ENCODE assay signal across 9 cellular contexts in genomic region chr18:9950289-9951016, GRCh38. TPM values are rescaled to one million over a fixed set of nuclear protein-coding genes. Genes with fewer than 3 reads are reported as not detected.
DNase-seq lines count a peak whose midpoint lies in the region; ATAC-seq, FAIRE-seq and TF ChIP-seq lines count a peak whose summit lies in the region.
"Had no signal": no experiment of that assay in that cellular context is flagged by ENCODE, and none has a peak within 500 bp of the region (broad histone marks: within the 10 kb centered on the region; RNA-seq: fewer than 3 reads in every experiment).

No MANE protein-coding gene starts in this region.

- intact Hi-C loops in PC-9 (cut with micrococcal nuclease; ENCODE audit: unreplicated experiment) = loop anchor here (1.0 to 5.0 kb wide), 5 partner anchors 98 to 373 kb away; partner anchors contain the start of gene RAB31
- intact Hi-C loops in activated naive CD4-positive, alpha-beta T cell treated with anti-CD3 and anti-CD28 coated beads for 36 hours (cut with micrococcal nuclease) = loop anchor here (2.0 to 10.0 kb wide), 2 partner anchors 36 to 176 kb away; partner anchors contain the start of gene VAPA

- H3K4me1 Mint-ChIP-seq in osteocyte (ENCODE audit: unreplicated experiment) = no peaks in the 10 kb centered on the region
- no peaks in the 10 kb centered on the region for H3K4me1 Mint-ChIP-seq in activated naive CD4-positive, alpha-beta T cell treated with anti-CD3 and anti-CD28 coated beads for 36 hours (ENCODE audit: low read depth)

- no TSS peak for BruUV-seq in PC-9 (replicated peaks; lab: Mats Ljungman, UMichigan)

- peak; percentile 36 for FAIRE-seq in GM12892 (lab: Jason Lieb, UNC)

- TF ChIP-seq POLR2A in GM12892 (IDR thresholded peaks at IDR 0.05; ENCODE audit: low read depth, low read length) = no peak

- CTCF ChIA-PET in PC-9 (lab: Charles Lee) = interaction anchor here (0.6 kb wide), 1 partner anchor 89 kb away, joined by 4 read pairs; no protein-coding TSS in a partner anchor
- CTCF ChIA-PET in activated naive CD4-positive, alpha-beta T cell treated with anti-CD3 and anti-CD28 coated beads for 36 hours (lab: Charles Lee) = interaction anchor here (0.7 to 1.1 kb wide), 2 partner anchors 37 to 338 kb away, joined by 3 read pairs; partner anchors contain the start of gene VAPA

- H3K4me2 ChIP-seq in PC-9 = no peak overlapping the region

- H3K9me2 ChIP-seq in PC-9 (ENCODE audit: insufficient read depth) = no peaks in the 10 kb centered on the region

- POLR2A ChIA-PET in PC-9 (lab: Charles Lee; ENCODE audit: unreplicated experiment) = no interaction called here

- H3K79me2 ChIP-seq in PC-9 (ENCODE audit: low read depth) = peaks cover 86% of the 10 kb centered on the region

- H3K27ac ChIP-seq in PC-9 = 0 out of 2 replicates have a peak overlapping the region, but pooled peaks have one; percentile 20

- H3K4me3 Mint-ChIP-seq in osteocyte (ENCODE audit: unreplicated experiment) = no peak overlapping the region
- H3K4me3 Mint-ChIP-seq in activated naive CD4-positive, alpha-beta T cell treated with anti-CD3 and anti-CD28 coated beads for 36 hours = no peak overlapping the region
- H3K4me3 Mint-ChIP-seq: natural killer cell treated with Interleukin-12 subunit alpha and Interleukin-12 subunit beta and Interleukin-15 and Interleukin-18, amount 100 ng/mL, for 72 hours had no signal

- no peak for DNase-seq in GM12892 (ENCODE audit: insufficient read length)
- no peak for DNase-seq in PC-9
- peak; percentile 37 for DNase-seq in epithelial cell of proximal tubule (ENCODE audit: low read depth)
- no peak for DNase-seq in osteocyte (ENCODE audit: extremely low spot score, unreplicated experiment)
- DNase-seq in activated naive CD4-positive, alpha-beta T cell treated with anti-CD3 and anti-CD28 coated beads for 36 hours = no peak
- DNase-seq in nucleus accumbens (lab: John Stamatoyannopoulos, UW) = no peak
- DNase-seq: NCI-H187 had no signal

- TF ChIP-seq CTCF in PC-9 (conservative IDR thresholded peaks at IDR 0.05) (no peak), epithelial cell of proximal tubule (conservative IDR thresholded peaks at IDR 0.05; ENCODE audit: low read depth, low read length) (no peak), osteocyte (IDR thresholded peaks at IDR 0.05) (no peak)

- H3K9me3 ChIP-seq in PC-9 (ENCODE audit: insufficient read depth, low read depth) = no peaks in the 10 kb centered on the region

- H3K27ac Mint-ChIP-seq in osteocyte (ENCODE audit: unreplicated experiment) = peak overlapping the region; percentile 39
- no peak overlapping the region for H3K27ac Mint-ChIP-seq in activated naive CD4-positive, alpha-beta T cell treated with anti-CD3 and anti-CD28 coated beads for 36 hours

- H4K20me1 ChIP-seq in PC-9 (ENCODE audit: insufficient read depth) = peaks cover 20% of the 10 kb centered on the region; the same call in 1 of the 2 replicates

- peaks cover 66% of the 10 kb centered on the region for H3K36me3 ChIP-seq in PC-9 (ENCODE audit: low read depth)

- no peak overlapping the region for H3K4me3 ChIP-seq in PC-9
- no peak overlapping the region for H3K4me3 ChIP-seq in epithelial cell of proximal tubule (ENCODE audit: low read depth, low read length)

- H2AFZ ChIP-seq in PC-9 = no peak overlapping the region

- no peaks in the 10 kb centered on the region for H3K9me3 Mint-ChIP-seq in osteocyte (ENCODE audit: unreplicated experiment)
- no peaks in the 10 kb centered on the region for H3K9me3 Mint-ChIP-seq in activated naive CD4-positive, alpha-beta T cell treated with anti-CD3 and anti-CD28 coated beads for 36 hours
- H3K9me3 Mint-ChIP-seq: natural killer cell treated with Interleukin-12 subunit alpha and Interleukin-12 subunit beta and Interleukin-15 and Interleukin-18, amount 100 ng/mL, for 72 hours had no signal

- no peaks in the 10 kb centered on the region for H3K27me3 Mint-ChIP-seq in osteocyte (ENCODE audit: unreplicated experiment)
- H3K27me3 Mint-ChIP-seq in activated naive CD4-positive, alpha-beta T cell treated with anti-CD3 and anti-CD28 coated beads for 36 hours (ENCODE audit: low read depth) = no peaks in the 10 kb centered on the region
- H3K27me3 Mint-ChIP-seq: natural killer cell treated with Interleukin-12 subunit alpha and Interleukin-12 subunit beta and Interleukin-15 and Interleukin-18, amount 100 ng/mL, for 72 hours had no signal

- peaks cover 66% of the 10 kb centered on the region for H3F3A ChIP-seq in PC-9 (ENCODE audit: insufficient read depth, low read depth)

- no peaks in the 10 kb centered on the region for H3K27me3 ChIP-seq in PC-9 (ENCODE audit: insufficient read depth, low read depth)

- H3K4me1 ChIP-seq in PC-9 (replicated peaks; ENCODE audit: insufficient read depth) = no peaks in the 10 kb centered on the region; the same call in 1 of the 2 replicates

- peaks cover 42% of the 10 kb centered on the region for H3K36me3 Mint-ChIP-seq in osteocyte (ENCODE audit: unreplicated experiment)
- H3K36me3 Mint-ChIP-seq in activated naive CD4-positive, alpha-beta T cell treated with anti-CD3 and anti-CD28 coated beads for 36 hours (ENCODE audit: low read depth) = peaks cover 24% of the 10 kb centered on the region

- ATAC-seq in GM18520 (IDR thresholded peaks at IDR 0.05; ENCODE audit: unreplicated experiment) = no peak

RNA-seq across cellular contexts. Expression of gene VAPA, which starts 36.6 kb away (rescaled TPM):
- 149 TPM for polyA plus RNA-seq in GM12892 (2012; ENCODE audit: missing spikeins)
- total RNA-seq in PC-9 (2021) (340 and 359 TPM in 2 replicates), epithelial cell of proximal tubule (137 and 169 TPM in 2 replicates), osteocyte (157 and 163 TPM in 2 replicates)
- total RNA-seq in activated naive CD4-positive, alpha-beta T cell treated with anti-CD3 and anti-CD28 coated beads for 36 hours = 100 to 1,000 TPM; 150 to 159 TPM
